11 cellular contexts compared by ENCODE assay signal in genomic region chr9:110116543-110116885, GRCh38.
DNase-seq lines count a peak whose midpoint lies in the region; ATAC-seq lines count a peak whose summit lies in the region.
"Had no signal": no experiment of that assay in that cellular context is flagged by ENCODE, and none has a peak within 500 bp of the region (broad histone marks: within the 10 kb centered on the region; RNA-seq: fewer than 3 reads in every experiment).

No MANE protein-coding gene starts in this region.

- H3K4me3 ChIP-seq in CD8-positive, alpha-beta memory T cell (ENCODE audit: low read length), result no peak overlapping the region

- no peaks in the 10 kb centered on the region for H3K36me3 ChIP-seq in CD8-positive, alpha-beta memory T cell (ENCODE audit: insufficient read depth, low read length)

- DNase-seq in GF-D8 (lab: John Stamatoyannopoulos, UW), result peak; percentile 29
- DNase-seq in OCI-M1 (lab: John Stamatoyannopoulos, UW), result peak; percentile 38
- DNase-seq in fibroblast of the conjunctiva (ENCODE audit: low read depth), result peak; percentile 66
- peak; percentile 91 for DNase-seq in renal cortical epithelial cell (ENCODE audit: low read depth)
- no peak for DNase-seq in NOMO-1 treated with DMSO at 0.1 percent for 48 hours (lab: John Stamatoyannopoulos, UW; ENCODE audit: unreplicated experiment)
- DNase-seq in CD8-positive, alpha-beta memory T cell, result no peak
- no peak for DNase-seq in RKO (ENCODE audit: low spot score)
- DNase-seq: activated CD8-positive, alpha-beta memory T cell treated with anti-CD3 and anti-CD28 coated beads, Interleukin-2, amount 50 U/mL, for 4 hours; NCI-H446; T-helper 17 cell had no signal

- H3K27me3 ChIP-seq in CD8-positive, alpha-beta memory T cell (ENCODE audit: insufficient read depth, low read length, poor library complexity, severe bottlenecking), result no peaks in the 10 kb centered on the region

- H3K4me1 ChIP-seq in CD8-positive, alpha-beta memory T cell (ENCODE audit: insufficient read depth, low read length), result no peaks in the 10 kb centered on the region

- H3K9me3 ChIP-seq in CD8-positive, alpha-beta memory T cell (ENCODE audit: low read length), result no peaks in the 10 kb centered on the region

- CTCF ChIA-PET in CD8-positive, alpha-beta memory T cell (lab: Charles Lee), result no interaction called here

- peaks cover 0 to 11% of the 10 kb centered on the region in 2 donors for H3K27me3 Mint-ChIP-seq in CD8-positive, alpha-beta memory T cell
- H3K27me3 Mint-ChIP-seq: T-helper 17 cell had no signal

- H3K27ac ChIP-seq in CD8-positive, alpha-beta memory T cell (ENCODE audit: low read depth, low read length), result no peak overlapping the region

- H3K9me3 Mint-ChIP-seq in CD8-positive, alpha-beta memory T cell, result no peaks in the 10 kb centered on the region

- no peak overlapping the region for H3K4me3 Mint-ChIP-seq in CD8-positive, alpha-beta memory T cell
- H3K4me3 Mint-ChIP-seq: T-helper 17 cell had no signal

- no peak for ATAC-seq in HG03442 (IDR thresholded peaks at IDR 0.05; ENCODE audit: unreplicated experiment)
- ATAC-seq: T-helper 17 cell had no signal

- H3K27ac Mint-ChIP-seq in CD8-positive, alpha-beta memory T cell, result no peak overlapping the region
- H3K27ac Mint-ChIP-seq: T-helper 17 cell had no signal

- no peaks in the 10 kb centered on the region for H3K36me3 Mint-ChIP-seq in CD8-positive, alpha-beta memory T cell

- H3K4me1 Mint-ChIP-seq in CD8-positive, alpha-beta memory T cell, result no peaks in the 10 kb centered on the region
- H3K4me1 Mint-ChIP-seq: T-helper 17 cell had no signal

- POLR2A ChIA-PET in CD8-positive, alpha-beta memory T cell (lab: Charles Lee), result no interaction called here

Comparison
In these comparisons a context has a peak if more than half of its experiments do, and no peak if none do; other contexts are left out.
1. DNase-seq: peak in GF-D8 (single experiment), OCI-M1 (single experiment), fibroblast of the conjunctiva (single experiment) and renal cortical epithelial cell (single experiment); none in NOMO-1 treated with DMSO at 0.1 percent for 48 hours (single experiment), CD8-positive, alpha-beta memory T cell (0 of 5) and RKO (single experiment).